8 cellular contexts compared by ENCODE assay signal in genomic region chr2:199458806-199459285, GRCh38. TPM values are rescaled to one million over a fixed set of nuclear protein-coding genes. Genes with fewer than 3 reads are reported as not detected.
DNase-seq lines count a peak whose midpoint lies in the region; ATAC-seq and TF ChIP-seq lines count a peak whose summit lies in the region.

No MANE protein-coding gene starts in this region.

- peak; percentile 59 for ATAC-seq in GM19324 (IDR thresholded peaks at IDR 0.05; ENCODE audit: low FRiP score, unreplicated experiment)
- ATAC-seq in stimulated activated memory B cell treated with anti-CD40 and anti-IgM and Interleukin-4, amounts not matched to agents 10 μg/mL and 1 μg/mL and 100 μg/mL, for 72 hours, result peak; percentile 71
- no peak for ATAC-seq in HG03095 (IDR thresholded peaks at IDR 0.05; ENCODE audit: unreplicated experiment)

- H3K9me3 ChIP-seq in AG04450 (ENCODE audit: control insufficient read depth, insufficient read depth, low read length), result peaks cover 9% of the 10 kb centered on the region; the same call in 1 of the 2 replicates
- H3K9me3 ChIP-seq in ascending aorta, result no peaks in the 10 kb centered on the region

- POLR2A ChIA-PET in AG04450 (lab: Yijun Ruan, JAX), result interaction anchor here (1.4 kb wide), 1 partner anchor 15 kb away, joined by 3 read pairs; no protein-coding TSS in a partner anchor

- H3K27me3 ChIP-seq in AG04450 (ENCODE audit: control insufficient read depth, insufficient read depth, low read length) (peaks cover 20% of the 10 kb centered on the region), ascending aorta (peaks cover 17% of the 10 kb centered on the region)

- no peak for DNase-seq in AG04450 (ENCODE audit: low read depth, low spot score)
- peak; percentile 52 for DNase-seq in HT-29 (ENCODE audit: low spot score)
- no peak for DNase-seq in ascending aorta (ENCODE audit: low spot score in 2 of 2)
- DNase-seq in iris pigment epithelial cell (ENCODE audit: low read depth), result peak; percentile 54
- no peak for DNase-seq in HuH-7.5 (ENCODE audit: low spot score)

- CTCF ChIA-PET in AG04450 (lab: Charles Lee), result interaction anchor here (3.0 kb wide), 1 partner anchor 13 kb away, joined by 11 read pairs; no protein-coding TSS in a partner anchor

- TF ChIP-seq CTCF in AG04450 (IDR thresholded peaks at IDR 0.05; ENCODE audit: low read depth, low read length) (no peak), ascending aorta (IDR thresholded peaks at IDR 0.05) (no peak)

- H3K27ac ChIP-seq in AG04450 (ENCODE audit: low read depth, low read length), result peak overlapping the region; percentile 57
- H3K27ac ChIP-seq in ascending aorta, result peak overlapping the region; percentile 85 to 93

- peaks cover 72% of the 10 kb centered on the region for H3K27me3 Mint-ChIP-seq in stimulated activated memory B cell treated with anti-CD40 and anti-IgM and Interleukin-4, amounts not matched to agents 10 μg/mL and 1 μg/mL and 100 μg/mL, for 72 hours

- H3K9me3 Mint-ChIP-seq in stimulated activated memory B cell treated with anti-CD40 and anti-IgM and Interleukin-4, amounts not matched to agents 10 μg/mL and 1 μg/mL and 100 μg/mL, for 72 hours, result no peaks in the 10 kb centered on the region

- no peaks in the 10 kb centered on the region for H3K36me3 Mint-ChIP-seq in stimulated activated memory B cell treated with anti-CD40 and anti-IgM and Interleukin-4, amounts not matched to agents 10 μg/mL and 1 μg/mL and 100 μg/mL, for 72 hours

- H3K4me1 Mint-ChIP-seq in stimulated activated memory B cell treated with anti-CD40 and anti-IgM and Interleukin-4, amounts not matched to agents 10 μg/mL and 1 μg/mL and 100 μg/mL, for 72 hours, result peaks cover 23% of the 10 kb centered on the region

- intact Hi-C loops in ascending aorta (cut with DNase I), result loop anchor here (5.0 kb wide), 2 partner anchors 157 to 577 kb away; no protein-coding TSS in a partner anchor

- H3K4me3 ChIP-seq in AG04450 (ENCODE audit: low read depth, low read length) (peak overlapping the region; percentile 90), ascending aorta (peak overlapping the region; percentile 87 to 98)

- H3K36me3 ChIP-seq in ascending aorta, result no peaks in the 10 kb centered on the region

- H3K4me3 Mint-ChIP-seq in stimulated activated memory B cell treated with anti-CD40 and anti-IgM and Interleukin-4, amounts not matched to agents 10 μg/mL and 1 μg/mL and 100 μg/mL, for 72 hours, result peak overlapping the region; percentile 83

- peak overlapping the region; percentile 72 for H3K27ac Mint-ChIP-seq in stimulated activated memory B cell treated with anti-CD40 and anti-IgM and Interleukin-4, amounts not matched to agents 10 μg/mL and 1 μg/mL and 100 μg/mL, for 72 hours

- peaks cover 21 to 28% of the 10 kb centered on the region in 2 donors for H3K4me1 ChIP-seq in ascending aorta

RNA-seq across cellular contexts. Expression of gene SATB2, which starts 1.1 kb away (rescaled TPM):
- polyA plus RNA-seq in AG04450 (2011; rRNA removed), result 5.0 and 5.3 TPM in 2 replicates
- 23.8 and 27.1 TPM in 2 replicates for polyA minus RNA-seq in AG04450 (2011; rRNA and poly(A)+ RNA removed)
- total RNA-seq in HT-29 (2014; rRNA removed; shearing (Covaris generic)), result 0.16 and 0.18 TPM in 2 replicates
- 1.2 TPM for total RNA-seq in ascending aorta

Comparison
In these comparisons a context has a peak if more than half of its experiments do, and no peak if none do; other contexts are left out.
1. DNase-seq: peak in HT-29 (single experiment) and iris pigment epithelial cell (single experiment); none in AG04450 (single experiment), ascending aorta (0 of 2) and HuH-7.5 (single experiment).